In the genomic region with DNA sequence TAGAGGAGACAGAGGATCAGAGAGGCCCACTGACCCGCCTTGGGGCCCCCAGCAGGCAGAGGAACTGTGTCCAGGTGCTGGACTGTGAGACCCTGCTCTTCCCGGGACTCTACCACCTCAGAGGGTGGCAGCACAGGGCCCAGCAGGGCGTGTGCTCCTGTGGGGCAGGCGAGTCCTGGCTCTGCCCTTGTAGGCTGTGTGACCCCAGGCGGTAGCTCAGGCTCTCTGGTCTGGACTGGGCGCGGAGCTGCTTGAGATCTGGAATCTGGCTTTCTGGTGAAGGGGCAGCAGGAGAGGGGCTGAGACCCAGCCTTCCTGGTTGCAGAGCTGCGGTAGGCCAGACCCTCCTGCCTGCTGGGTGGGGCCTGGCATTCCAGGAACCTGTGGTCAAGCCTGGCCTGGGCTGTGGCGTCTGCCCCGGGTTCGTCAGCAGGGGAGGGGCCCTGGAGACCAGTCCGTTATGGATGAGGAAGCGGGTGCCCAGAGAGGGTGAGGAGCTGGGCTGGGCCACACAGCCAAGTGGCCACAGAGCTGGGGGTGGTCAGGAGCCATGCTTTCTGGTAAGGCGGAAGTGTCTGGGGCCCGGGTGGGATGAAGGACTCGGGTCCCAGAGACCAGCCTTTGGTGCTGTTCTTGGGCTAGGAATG, we compare ENCODE assay signal across 11 cellular contexts. TPM values are rescaled to one million over a fixed set of nuclear protein-coding genes. Genes with fewer than 3 reads are reported as not detected.
DNase-seq lines count a peak whose midpoint lies in the region; ATAC-seq, FAIRE-seq and TF ChIP-seq lines count a peak whose summit lies in the region.
"Had no signal": no experiment of that assay in that cellular context is flagged by ENCODE, and none has a peak within 500 bp of the region (broad histone marks: within the 10 kb centered on the region; RNA-seq: fewer than 3 reads in every experiment).

No MANE protein-coding gene starts in this region.

- TF ChIP-seq CTCF in adrenal gland (IDR thresholded peaks at IDR 0.05): no peak
- no peak for TF ChIP-seq CTCF in right atrium auricular region (IDR thresholded peaks at IDR 0.05)

- intact Hi-C loops in adrenal gland (cut with DNase I): loop anchor here (5.0 kb wide), 2 partner anchors 40 to 45 kb away; a partner anchor contains a TSS

- WGBS in adrenal gland, 4 donors: 63 to 94% (median 70%) methylated on average over 3 to 16 of the region's 16 CpGs

- peak overlapping the region in 2 of 3 donors; percentile 38 to 79 for H3K9ac ChIP-seq in skeletal muscle tissue (ENCODE audit: low read depth in 1 of 3, low read length in 3 of 3)

- H3K36me3 ChIP-seq in adrenal gland (replicated peaks in 1 of 2) (no peaks in the 10 kb centered on the region), right atrium auricular region (no peaks in the 10 kb centered on the region), skeletal muscle tissue (ENCODE audit: control insufficient read depth in 3 of 3, insufficient read depth in 3 of 3, low read length in 3 of 3) (no peaks in the 10 kb centered on the region)

- ATAC-seq in HG03469 (IDR thresholded peaks at IDR 0.05; ENCODE audit: unreplicated experiment) (no peak), HG03095 (IDR thresholded peaks at IDR 0.05; ENCODE audit: unreplicated experiment) (no peak)

- no peaks in the 10 kb centered on the region for H3K27me3 ChIP-seq in adrenal gland
- no peaks in the 10 kb centered on the region for H3K27me3 ChIP-seq in right atrium auricular region
- no peaks in the 10 kb centered on the region for H3K27me3 ChIP-seq in skeletal muscle tissue (ENCODE audit: control insufficient read depth in 3 of 3, insufficient read depth in 3 of 3, low read length in 3 of 3)

- FAIRE-seq in GM12891 (lab: Jason Lieb, UNC): no peak

- DNase-seq in ELR (ENCODE audit: low read depth) (peak; percentile 22), adrenal gland (peak; percentile 52 to 81 (median 71)), right atrium auricular region (ENCODE audit: low spot score) (peak; percentile 82), GM12891 (ENCODE audit: insufficient read length, low spot score) (no peak), hepatic stellate cell (ENCODE audit: low spot score) (no peak)
- DNase-seq: DMS53, NCI-H69, nephron progenitor cell had no signal

- H3K9me3 ChIP-seq in adrenal gland (replicated peaks in 1 of 3) (no peaks in the 10 kb centered on the region), right atrium auricular region (no peaks in the 10 kb centered on the region), skeletal muscle tissue (ENCODE audit: control insufficient read depth in 3 of 3, low read length in 3 of 3) (no peaks in the 10 kb centered on the region)

- peaks cover 89 to 92% of the 10 kb centered on the region in 2 donors for H3K4me1 ChIP-seq in adrenal gland (replicated peaks in 1 of 2)
- H3K4me1 ChIP-seq in right atrium auricular region: peaks cover 0 to 94% of the 10 kb centered on the region in 2 donors
- peaks cover 93 to 99% (median 95%) of the 10 kb centered on the region in 3 donors for H3K4me1 ChIP-seq in skeletal muscle tissue (ENCODE audit: control insufficient read depth in 3 of 3, insufficient read depth in 3 of 3, low read length in 3 of 3)

- H3K4me3 ChIP-seq in adrenal gland (no peak overlapping the region), right atrium auricular region (no peak overlapping the region), skeletal muscle tissue (ENCODE audit: low read length in 3 of 3) (no peak overlapping the region)

- TF ChIP-seq POLR2A in adrenal gland (IDR thresholded peaks at IDR 0.05) (no peak), GM12891 (IDR thresholded peaks at IDR 0.05; ENCODE audit: low read depth, low read length) (no peak)

- peak overlapping the region; percentile 89 to 99 (median 93) for H3K27ac ChIP-seq in adrenal gland
- H3K27ac ChIP-seq in right atrium auricular region: peak overlapping the region; percentile 38 to 86
- peak overlapping the region; percentile 86 for H3K27ac ChIP-seq in skeletal muscle tissue (ENCODE audit: low read depth, low read length)

TF ChIP-seq in GM12891, 5 proteins besides CTCF, POLR2A, EP300 and RAD21:
- TF ChIP-seq POLR2AphosphoS5 (IDR thresholded peaks at IDR 0.05; ENCODE audit: low read depth, low read length): no peak
- no peak for TF ChIP-seq PAX5 (IDR thresholded peaks at IDR 0.05; ENCODE audit: insufficient read depth, low read length, severe bottlenecking)
- TF ChIP-seq SPI1 (IDR thresholded peaks at IDR 0.05; ENCODE audit: low read depth, low read length): no peak
- TF ChIP-seq POU2F2 (IDR thresholded peaks at IDR 0.05; ENCODE audit: low read depth, low read length): no peak
- no peak for TF ChIP-seq TAF1 (IDR thresholded peaks at IDR 0.05; ENCODE audit: low read depth, low read length)

RNA-seq across cellular contexts. Expression of a gene that starts 46.5 kb away (rescaled TPM):
- total RNA-seq in adrenal gland: 100 to 1,000 TPM in 4 of 8 donors, 10 to 100 TPM in 4; 64.2 to 114 (median 94.7) TPM
- 10 to 100 TPM; 16.1 to 72.9 (median 31.6) TPM for polyA plus RNA-seq in adrenal gland
- total RNA-seq in right atrium auricular region: 10 to 100 TPM; 34.5 to 50.8 TPM
- 11.5 TPM for total RNA-seq in skeletal muscle tissue
- polyA plus RNA-seq in GM12891 (2012; ENCODE audit: low read depth, missing spikeins): 28.3 TPM

Comparison
In these comparisons a context has a peak if more than half of its experiments do, and no peak if none do; other contexts are left out.
1. DNase-seq: peak in ELR (single experiment), adrenal gland (7 of 7) and right atrium auricular region (single experiment); none in GM12891 (single experiment) and hepatic stellate cell (single experiment).
2. Peak in every context shown above with its lines, with median percentiles within 50 percentile points of each other: H3K27ac ChIP-seq.